Comparison of ENCODE assay signal across 29 cellular contexts in the genomic region with DNA sequence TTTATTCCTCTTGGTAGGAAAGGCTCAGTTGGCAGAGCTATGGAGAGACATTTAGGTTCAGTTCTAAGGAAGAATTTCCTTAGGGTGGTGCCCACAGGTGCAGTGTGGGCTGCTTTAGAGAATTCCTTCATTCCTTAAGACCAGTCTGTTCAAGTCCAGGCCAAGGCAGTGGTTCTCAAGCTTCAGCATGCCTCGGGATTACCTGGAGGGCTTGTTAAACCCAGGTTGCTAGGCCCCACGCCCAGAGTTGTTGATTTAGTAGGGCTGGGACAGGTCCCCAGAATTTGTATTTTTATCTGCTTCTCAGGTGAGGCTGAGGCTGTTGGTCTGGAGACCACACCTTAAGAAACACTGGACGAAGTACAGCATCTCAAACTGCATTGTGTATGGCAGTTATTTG.
DNase-seq lines count a peak whose midpoint lies in the region; ATAC-seq and TF ChIP-seq lines count a peak whose summit lies in the region.
"Had no signal": no experiment of that assay in that cellular context is flagged by ENCODE, and none has a peak within 500 bp of the region (broad histone marks: within the 10 kb centered on the region; RNA-seq: fewer than 3 reads in every experiment).

No MANE protein-coding gene starts in this region.

- H3K9me3 ChIP-seq in left ventricle myocardium inferior (replicated peaks) (no peaks in the 10 kb centered on the region), colonic mucosa (no peaks in the 10 kb centered on the region)
- H3K9me3 ChIP-seq: Caco-2 had no signal

- H3K4me3 ChIP-seq in left ventricle myocardium inferior = no peak overlapping the region
- no peak overlapping the region for H3K4me3 ChIP-seq in colonic mucosa
- H3K4me3 ChIP-seq: SK-N-MC had no signal

- no peaks in the 10 kb centered on the region for H3K36me3 ChIP-seq in left ventricle myocardium inferior
- no peaks in the 10 kb centered on the region for H3K36me3 ChIP-seq in colonic mucosa

- peak overlapping the region in 1 of 2 donors; percentile 12 for H3K9ac ChIP-seq in colonic mucosa (ENCODE audit: low read depth in 2 of 2, low read length in 2 of 2)

- no peak for TF ChIP-seq CTCF in left ventricle myocardium inferior (IDR thresholded peaks at IDR 0.05; ENCODE audit: borderline replicate concordance)
- no peak for TF ChIP-seq CTCF in colonic mucosa (IDR thresholded peaks at IDR 0.05)
- TF ChIP-seq CTCF in mesothelial cell of epicardium (IDR thresholded peaks at IDR 0.05; ENCODE audit: unreplicated experiment) = no peak
- TF ChIP-seq CTCF in GM13976 (IDR thresholded peaks at IDR 0.05; ENCODE audit: borderline replicate concordance, control extremely low read depth, extremely low read depth, insufficient read depth, missing control alignments) = no peak

- peaks cover 76% of the 10 kb centered on the region for H3K4me1 Mint-ChIP-seq in mesothelial cell of epicardium

- no peaks in the 10 kb centered on the region for H3K9me3 Mint-ChIP-seq in mesothelial cell of epicardium
- H3K9me3 Mint-ChIP-seq: activated naive CD4-positive, alpha-beta T cell treated with anti-CD3 and anti-CD28 coated beads, Interleukin-2, amount 10 ng/mL, durations not matched to agents 7 days and 5 days; HFFc6; IgD-negative memory B cell; natural killer cell; stimulated activated effector memory CD8-positive, alpha-beta T cell treated with anti-CD3 and anti-CD28 coated beads, Interleukin-12 subunit alpha, Interleukin-12 subunit beta, amount 100 ng/mL, for 72 hours had no signal

- no peak for ATAC-seq in Right ventricle myocardium superior (ENCODE audit: poor library complexity)
- no peak for ATAC-seq in HG02678 (IDR thresholded peaks at IDR 0.05; ENCODE audit: unreplicated experiment)
- ATAC-seq: natural killer cell; stimulated activated effector memory CD8-positive, alpha-beta T cell treated with anti-CD3 and anti-CD28 coated beads, Interleukin-12 subunit alpha, Interleukin-12 subunit beta, amount 100 ng/mL, for 72 hours had no signal

- DNase-seq in left ventricle myocardium inferior (no peak), Right ventricle myocardium superior (no peak), colonic mucosa (peak; percentile 76), mesothelial cell of epicardium (ENCODE audit: low spot score in 2 of 2, unreplicated experiment in 2 of 2) (no peak), NCI-H128 (lab: John Stamatoyannopoulos, UW; ENCODE audit: unreplicated experiment) (no peak), activated gamma-delta T cell treated with Interleukin-2 at 50 U/mL for 16 hours (no peak), GM13976 (ENCODE audit: low spot score) (no peak)
- DNase-seq: activated CD4-positive, alpha-beta T cell treated with anti-CD3 and anti-CD28 coated beads, Interleukin-2, amount 50 U/mL, for 4 hours; activated CD8-positive, alpha-beta memory T cell treated with anti-CD3 and anti-CD28 coated beads, Interleukin-2, amount 50 U/mL, for 4 hours; activated naive CD4-positive, alpha-beta T cell treated with anti-CD3 and anti-CD28 coated beads, Interleukin-2, amount 10 ng/mL, durations not matched to agents 7 days and 5 days; amniotic stem cell; DMS53; GOT3; HFFc6; natural killer cell; NCI-H1092; NCI-H1694 treated with DMSO at 0.1 percent for 48 hours; NCI-H2171; nucleus accumbens; RPMI8226; T-helper 1 cell had no signal

- in situ Hi-C loops in GM13976 (cut with MboI; ENCODE audit: low sequenced_read_pairs, unreplicated experiment) = no loop called here

- H3K27me3 Mint-ChIP-seq in mesothelial cell of epicardium (ENCODE audit: low read depth) = no peaks in the 10 kb centered on the region
- H3K27me3 Mint-ChIP-seq: activated naive CD4-positive, alpha-beta T cell treated with anti-CD3 and anti-CD28 coated beads, Interleukin-2, amount 10 ng/mL, durations not matched to agents 7 days and 5 days; brain; IgD-negative memory B cell; type B pancreatic cell had no signal

- peak overlapping the region; percentile 90 for H3K27ac ChIP-seq in left ventricle myocardium inferior (replicated peaks)
- no peak overlapping the region for H3K27ac ChIP-seq in colonic mucosa
- H3K27ac ChIP-seq: SK-N-MC had no signal

- intact Hi-C loops in left ventricle myocardium inferior (cut with micrococcal nuclease) (no loop called here), Right ventricle myocardium superior (cut with DNase I) (loop anchor here (5.0 kb wide), 1 partner anchor 63 kb away; no protein-coding TSS in a partner anchor), colonic mucosa (cut with DNase I) (no loop called here)

- no peaks in the 10 kb centered on the region for H3K36me3 Mint-ChIP-seq in mesothelial cell of epicardium
- H3K36me3 Mint-ChIP-seq: activated naive CD4-positive, alpha-beta T cell treated with anti-CD3 and anti-CD28 coated beads, Interleukin-2, amount 10 ng/mL, durations not matched to agents 7 days and 5 days; CD14-positive monocyte; natural killer cell; stimulated activated effector memory CD8-positive, alpha-beta T cell treated with anti-CD3 and anti-CD28 coated beads, Interleukin-12 subunit alpha, Interleukin-12 subunit beta, amount 100 ng/mL, for 72 hours had no signal

- peak overlapping the region; percentile 18 for H3K27ac Mint-ChIP-seq in mesothelial cell of epicardium
- H3K27ac Mint-ChIP-seq: activated naive CD4-positive, alpha-beta T cell treated with anti-CD3 and anti-CD28 coated beads, Interleukin-2, amount 10 ng/mL, durations not matched to agents 7 days and 5 days; CD14-positive monocyte; HFFc6; IgD-negative memory B cell; natural killer cell; stimulated activated effector memory CD8-positive, alpha-beta T cell treated with anti-CD3 and anti-CD28 coated beads, Interleukin-12 subunit alpha, Interleukin-12 subunit beta, amount 100 ng/mL, for 72 hours; type B pancreatic cell had no signal

- H3K4me1 ChIP-seq in left ventricle myocardium inferior (peaks cover 93% of the 10 kb centered on the region), colonic mucosa (peaks cover 9% of the 10 kb centered on the region)

- no peak overlapping the region for H3K4me3 Mint-ChIP-seq in mesothelial cell of epicardium
- H3K4me3 Mint-ChIP-seq: activated naive CD4-positive, alpha-beta T cell treated with anti-CD3 and anti-CD28 coated beads, Interleukin-2, amount 10 ng/mL, durations not matched to agents 7 days and 5 days; brain; CD14-positive monocyte; HFFc6; natural killer cell; stimulated activated effector memory CD8-positive, alpha-beta T cell treated with anti-CD3 and anti-CD28 coated beads, Interleukin-12 subunit alpha, Interleukin-12 subunit beta, amount 100 ng/mL, for 72 hours; type B pancreatic cell had no signal

- H3K27me3 ChIP-seq in left ventricle myocardium inferior (ENCODE audit: low read depth) (no peaks in the 10 kb centered on the region), colonic mucosa (no peaks in the 10 kb centered on the region)
